1 cellular context compared by ENCODE assay signal in the genomic region with DNA sequence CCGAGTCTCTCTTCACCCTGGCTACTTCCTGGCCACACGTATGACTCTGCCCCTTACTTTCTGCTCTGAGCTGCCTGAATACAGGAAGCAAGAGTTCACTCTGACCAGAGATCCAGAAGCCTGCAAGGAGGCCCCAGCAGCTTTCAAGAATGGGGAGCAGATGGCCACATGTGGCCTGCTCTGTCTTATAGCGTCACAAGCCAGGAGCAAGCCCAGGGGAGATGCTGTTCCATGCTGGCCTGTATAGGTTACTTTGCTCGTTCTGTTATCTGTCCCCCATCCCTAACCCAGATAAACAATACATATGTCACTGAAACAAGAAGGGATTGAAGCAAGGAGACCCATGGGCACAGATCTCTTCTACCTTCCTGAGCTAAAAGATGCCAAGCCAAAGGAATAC.
TF ChIP-seq lines count a peak whose summit lies in the region.

No MANE protein-coding gene starts in this region.

TF ChIP-seq in GM23338, 12 proteins besides CTCF, POLR2A, EP300 and RAD21:
- TF ChIP-seq EZH2phosphoT487 (IDR thresholded peaks at IDR 0.05; ENCODE audit: unreplicated experiment), result no peak
- no peak for TF ChIP-seq EZH2 (IDR thresholded peaks at IDR 0.05; ENCODE audit: low read depth, unreplicated experiment)
- TF ChIP-seq NANOG (IDR thresholded peaks at IDR 0.05; ENCODE audit: borderline replicate concordance), result no peak
